18 cellular contexts compared by ENCODE assay signal in the genomic region with DNA sequence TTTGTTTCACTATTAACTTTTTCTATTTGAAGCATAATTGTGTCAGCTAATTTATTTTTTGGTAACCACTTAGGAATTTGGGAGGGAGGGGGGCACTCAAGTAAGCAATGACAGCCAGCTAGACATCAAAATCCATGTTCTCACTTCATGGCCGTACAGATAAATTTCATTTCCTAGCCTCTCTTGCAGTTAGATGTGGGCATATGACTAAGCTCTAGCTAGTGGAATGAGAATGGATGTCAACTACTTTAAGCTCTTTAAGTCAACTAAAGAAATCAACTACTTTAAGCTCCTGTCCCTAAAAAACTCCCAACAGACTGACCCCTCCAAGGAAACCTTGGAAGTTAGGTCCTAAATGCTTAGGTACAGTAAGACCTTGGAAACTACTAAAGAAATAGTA.
A peak's percentile ranks its signal among the peaks of the same experiment; 100 is the strongest.
DNase-seq lines count a peak whose midpoint lies in the region; ATAC-seq and TF ChIP-seq lines count a peak whose summit lies in the region.
"Had no signal": no experiment of that assay in that cellular context is flagged by ENCODE, and none has a peak within 500 bp of the region (broad histone marks: within the 10 kb centered on the region; RNA-seq: fewer than 3 reads in every experiment).

No MANE protein-coding gene starts in this region.

- intact Hi-C loops in activated CD4-positive, alpha-beta T cell treated with anti-CD3 and anti-CD28 coated beads for 36 hours (cut with DNase I, micrococcal nuclease) = loop anchor here in 1 of 2 experiments (2.0 kb wide), 1 partner anchor 24 kb away; no protein-coding TSS in a partner anchor
- intact Hi-C loops in naive thymus-derived CD4-positive, alpha-beta T cell (cut with micrococcal nuclease) = loop anchor here (1.0 to 2.0 kb wide), 4 partner anchors 14 to 25 kb away; no protein-coding TSS in a partner anchor
- intact Hi-C loops in colonic mucosa (cut with DNase I) = no loop called here

- H3K9ac ChIP-seq in DND-41 (ENCODE audit: low read depth, low read length) (no peak overlapping the region), colonic mucosa (ENCODE audit: low read depth in 2 of 2, low read length in 2 of 2) (no peak overlapping the region)
- H3K9ac ChIP-seq: KMS-11 had no signal

- POLR2A ChIA-PET in activated CD4-positive, alpha-beta T cell treated with anti-CD3 and anti-CD28 coated beads for 36 hours (lab: Charles Lee) = interaction anchor here (0.5 to 1.4 kb wide), 4 partner anchors 16 to 113 kb away, joined by 3 read pairs; no protein-coding TSS in a partner anchor
- POLR2A ChIA-PET in naive thymus-derived CD4-positive, alpha-beta T cell (lab: Charles Lee) = interaction anchor here (1.0 to 5.3 kb wide), 4 partner anchors 10 to 110 kb away, joined by 5 to 82 read pairs (median 6); a partner anchor contains a TSS

- H3K4me1 ChIP-seq in DND-41 (ENCODE audit: insufficient read depth, low read length) = peaks cover 15% of the 10 kb centered on the region
- H3K4me1 ChIP-seq in naive thymus-derived CD4-positive, alpha-beta T cell (ENCODE audit: control insufficient read depth in 2 of 2, insufficient read depth in 2 of 2, low read length in 2 of 2) = peaks cover 16 to 21% of the 10 kb centered on the region in 2 donors
- peaks cover 5% of the 10 kb centered on the region for H3K4me1 ChIP-seq in colonic mucosa

- H3K27ac ChIP-seq in DND-41 (ENCODE audit: low read length) (0 out of 2 replicates have a peak overlapping the region, but pooled peaks have one; percentile 2), colonic mucosa (no peak overlapping the region)
- H3K27ac ChIP-seq in naive thymus-derived CD4-positive, alpha-beta T cell (ENCODE audit: low read depth, low read length) = peak overlapping the region; percentile 38
- H3K27ac ChIP-seq: KMS-11, tibial artery had no signal

- H3K9me3 Mint-ChIP-seq in activated CD4-positive, alpha-beta T cell treated with anti-CD3 and anti-CD28 coated beads for 36 hours (ENCODE audit: low read depth) = no peaks in the 10 kb centered on the region
- H3K9me3 Mint-ChIP-seq in naive thymus-derived CD4-positive, alpha-beta T cell = no peaks in the 10 kb centered on the region

- H3K36me3 ChIP-seq in DND-41 (ENCODE audit: insufficient read depth, low read length) = peaks cover 11% of the 10 kb centered on the region; the same call in 1 of the 2 replicates
- no peaks in the 10 kb centered on the region for H3K36me3 ChIP-seq in naive thymus-derived CD4-positive, alpha-beta T cell (ENCODE audit: control insufficient read depth in 2 of 3, insufficient read depth in 3 of 3, low read length in 3 of 3)
- H3K36me3 ChIP-seq in colonic mucosa = no peaks in the 10 kb centered on the region
- H3K36me3 ChIP-seq: tibial artery had no signal

- H3K4me1 Mint-ChIP-seq in activated CD4-positive, alpha-beta T cell treated with anti-CD3 and anti-CD28 coated beads for 36 hours = peaks cover 47% of the 10 kb centered on the region
- peaks cover 28% of the 10 kb centered on the region for H3K4me1 Mint-ChIP-seq in T-helper 17 cell
- peaks cover 22 to 73% (median 49%) of the 10 kb centered on the region in 7 donors for H3K4me1 Mint-ChIP-seq in naive thymus-derived CD4-positive, alpha-beta T cell
- H3K4me1 Mint-ChIP-seq: nephron had no signal

- H3K4me3 ChIP-seq in DND-41 (ENCODE audit: low read depth in 1 of 2, low read length in 2 of 2) (no peak overlapping the region), colonic mucosa (no peak overlapping the region)
- no peak overlapping the region for H3K4me3 ChIP-seq in naive thymus-derived CD4-positive, alpha-beta T cell (ENCODE audit: low read length)
- H3K4me3 ChIP-seq: tibial artery had no signal

- peaks cover 99% of the 10 kb centered on the region for H3K79me2 ChIP-seq in DND-41 (ENCODE audit: insufficient read depth, low read length)

- no peak overlapping the region for H3K4me2 ChIP-seq in DND-41 (ENCODE audit: insufficient read depth, low read length)
- H3K4me2 ChIP-seq: KMS-11 had no signal

- peaks cover 5% of the 10 kb centered on the region for H3K36me3 Mint-ChIP-seq in activated CD4-positive, alpha-beta T cell treated with anti-CD3 and anti-CD28 coated beads for 36 hours (ENCODE audit: low read depth)
- peaks cover 2% of the 10 kb centered on the region for H3K36me3 Mint-ChIP-seq in T-helper 17 cell (ENCODE audit: low read depth)
- peaks cover 0 to 18% (median 4%) of the 10 kb centered on the region in 5 donors for H3K36me3 Mint-ChIP-seq in naive thymus-derived CD4-positive, alpha-beta T cell

- no peaks in the 10 kb centered on the region for H3K27me3 ChIP-seq in DND-41 (ENCODE audit: insufficient read depth, low read length, poor library complexity)
- H3K27me3 ChIP-seq in naive thymus-derived CD4-positive, alpha-beta T cell (ENCODE audit: control insufficient read depth in 2 of 2, insufficient read depth in 2 of 2, low read length in 2 of 2) = no peaks in the 10 kb centered on the region
- H3K27me3 ChIP-seq in colonic mucosa = no peaks in the 10 kb centered on the region
- H3K27me3 ChIP-seq: tibial artery had no signal

- no peak for TF ChIP-seq CTCF in DND-41 (IDR thresholded peaks at IDR 0.05; ENCODE audit: borderline replicate concordance, extremely low read depth, low read length, poor library complexity, severe bottlenecking)
- TF ChIP-seq CTCF in colonic mucosa (IDR thresholded peaks at IDR 0.05) = no peak

- peak; percentile 76 for ATAC-seq in activated CD4-positive, alpha-beta T cell treated with anti-CD3 and anti-CD28 coated beads for 36 hours
- ATAC-seq in DND-41 (ENCODE audit: insufficient read depth, low read depth) = no peak
- peak; percentile 40 for ATAC-seq in T-helper 17 cell
- no peak for ATAC-seq in naive thymus-derived CD4-positive, alpha-beta T cell

- CTCF ChIA-PET in activated CD4-positive, alpha-beta T cell treated with anti-CD3 and anti-CD28 coated beads for 36 hours (lab: Charles Lee) = interaction anchor here (0.8 to 1.9 kb wide), 4 partner anchors 9 to 25 kb away, joined by 3 to 10 read pairs (median 6); no protein-coding TSS in a partner anchor
- CTCF ChIA-PET in naive thymus-derived CD4-positive, alpha-beta T cell (lab: Charles Lee) = interaction anchor here (1.0 kb wide), 2 partner anchors 16 to 810 kb away, joined by 3 to 5 read pairs; no protein-coding TSS in a partner anchor

- no peaks in the 10 kb centered on the region for H3K27me3 Mint-ChIP-seq in activated CD4-positive, alpha-beta T cell treated with anti-CD3 and anti-CD28 coated beads for 36 hours
- H3K27me3 Mint-ChIP-seq in T-helper 17 cell = no peaks in the 10 kb centered on the region
- H3K27me3 Mint-ChIP-seq in naive thymus-derived CD4-positive, alpha-beta T cell = no peaks in the 10 kb centered on the region

- peak overlapping the region; percentile 13 for H3K27ac Mint-ChIP-seq in activated CD4-positive, alpha-beta T cell treated with anti-CD3 and anti-CD28 coated beads for 36 hours
- H3K27ac Mint-ChIP-seq in T-helper 17 cell = peak overlapping the region; percentile 96
- H3K27ac Mint-ChIP-seq in naive thymus-derived CD4-positive, alpha-beta T cell = peak overlapping the region in 8 of 9 donors; percentile 74 to 94 (median 93)

- H2AFZ ChIP-seq in DND-41 (ENCODE audit: low read depth, low read length) = no peak overlapping the region

- no peak for DNase-seq in activated CD4-positive, alpha-beta T cell treated with anti-CD3 and anti-CD28 coated beads for 36 hours
- DNase-seq in activated CD4-positive, alpha-beta T cell treated with anti-CD3 and anti-CD28 coated beads, Interleukin-2, amount 50 U/mL, for 4 hours = no peak
- DNase-seq in DND-41 (no peak), T-helper 17 cell (no peak), NCI-H1048 (lab: John Stamatoyannopoulos, UW) (no peak), colonic mucosa (no peak)
- DNase-seq in naive thymus-derived CD4-positive, alpha-beta T cell = no peak
- DNase-seq in stimulated activated CD8-positive, alpha-beta memory T cell treated with anti-CD3 and anti-CD28 coated beads, Interleukin-4, amount 100 ng/mL, for 48 hours = no peak
- DNase-seq: activated CD4-positive, alpha-beta T cell treated with anti-CD3 and anti-CD28 coated beads, Interleukin-2, amount 50 U/mL, for 48 hours; activated effector memory CD4-positive, alpha-beta T cell treated with anti-CD3 and anti-CD28 coated beads, Interleukin-2, amount 50 U/mL, for 16 hours; NCI-H187; NCI-H524 treated with DMSO at 0.1 percent for 48 hours; retina; RPMI8226; T-helper 2 cell; tibial artery had no signal

- no peak overlapping the region for H3K4me3 Mint-ChIP-seq in activated CD4-positive, alpha-beta T cell treated with anti-CD3 and anti-CD28 coated beads for 36 hours
- no peak overlapping the region for H3K4me3 Mint-ChIP-seq in T-helper 17 cell
- peak overlapping the region in 7 of 10 donors; percentile 18 to 79 (median 45) for H3K4me3 Mint-ChIP-seq in naive thymus-derived CD4-positive, alpha-beta T cell
- H3K4me3 Mint-ChIP-seq: nephron had no signal

- H3K9me3 ChIP-seq in DND-41 (ENCODE audit: insufficient read depth, low read length, severe bottlenecking) = no peaks in the 10 kb centered on the region
- no peaks in the 10 kb centered on the region for H3K9me3 ChIP-seq in T-helper 17 cell (ENCODE audit: control insufficient read depth, low read length, poor library complexity, severe bottlenecking)
- H3K9me3 ChIP-seq in naive thymus-derived CD4-positive, alpha-beta T cell (ENCODE audit: control insufficient read depth in 2 of 3, low read length in 3 of 3) = no peaks in the 10 kb centered on the region
- no peaks in the 10 kb centered on the region for H3K9me3 ChIP-seq in colonic mucosa
- H3K9me3 ChIP-seq: tibial artery had no signal

- H4K20me1 ChIP-seq in DND-41 (ENCODE audit: insufficient read depth, low read length) = peaks cover 21% of the 10 kb centered on the region; the same call in 1 of the 2 replicates

Comparison
In these comparisons a context has a peak if more than half of its experiments do, and no peak if none do; other contexts are left out.
1. ATAC-seq: peak in activated CD4-positive, alpha-beta T cell treated with anti-CD3 and anti-CD28 coated beads for 36 hours (single experiment) and T-helper 17 cell (single experiment); none in DND-41 (single experiment) and naive thymus-derived CD4-positive, alpha-beta T cell (single experiment).
2. H3K27ac Mint-ChIP-seq: peak in every context shown above with its lines; median percentile 96 in T-helper 17 cell; 93 in naive thymus-derived CD4-positive, alpha-beta T cell; 13 in activated CD4-positive, alpha-beta T cell treated with anti-CD3 and anti-CD28 coated beads for 36 hours.
3. H3K4me3 Mint-ChIP-seq: peak in naive thymus-derived CD4-positive, alpha-beta T cell (7 of 10); none in activated CD4-positive, alpha-beta T cell treated with anti-CD3 and anti-CD28 coated beads for 36 hours (single experiment) and T-helper 17 cell (single experiment).